ENCODE assay signal across 24 cellular contexts in genomic region chr16:47613251-47613650, GRCh38.
"Had no signal": no experiment of that assay in that cellular context is flagged by ENCODE, and none has a peak within 500 bp of the region (broad histone marks: within the 10 kb centered on the region; RNA-seq: fewer than 3 reads in every experiment).

No MANE protein-coding gene starts in this region.

- H3K27ac ChIP-seq: adrenal gland, ascending aorta, brain microvascular endothelial cell, esophagus muscularis mucosa, hepatocyte, thoracic aorta, upper lobe of left lung, WERI-Rb-1 had no signal

- FAIRE-seq: colon, frontal cortex, TTC549 had no signal

- H3K4me3 Mint-ChIP-seq: central memory CD8-positive, alpha-beta T cell; neural crest cell; T-cell had no signal

- H3K9me3 Mint-ChIP-seq: central memory CD8-positive, alpha-beta T cell had no signal

- H3K27ac Mint-ChIP-seq: progenitor cell of endocrine pancreas, T-cell had no signal

- H3K9me3 ChIP-seq: adrenal gland, ascending aorta, esophagus muscularis mucosa, left lung, thoracic aorta, upper lobe of left lung had no signal

- H3K4me1 ChIP-seq: adrenal gland, ascending aorta, left lung, upper lobe of left lung had no signal

- H3K4me3 ChIP-seq: adrenal gland, ascending aorta, esophagus muscularis mucosa, hepatocyte, left lung, thoracic aorta, upper lobe of left lung had no signal

- H3K27me3 Mint-ChIP-seq: central memory CD8-positive, alpha-beta T cell; progenitor cell of endocrine pancreas; T-cell had no signal

- H3K36me3 ChIP-seq: brain microvascular endothelial cell, left lung, thoracic aorta, WERI-Rb-1 had no signal

- H3K27me3 ChIP-seq: adrenal gland, ascending aorta, brain microvascular endothelial cell, esophagus muscularis mucosa, hepatocyte, left lung, upper lobe of left lung had no signal

- DNase-seq: activated CD4-positive, CD25-positive, alpha-beta regulatory T cell treated with anti-CD3 and anti-CD28 coated beads, Interleukin-2, amount 50 U/mL, for 72 hours; activated gamma-delta T cell treated with Interleukin-2 at 50 U/mL for 16 hours; activated T-cell treated with anti-CD3 and anti-CD28 coated beads, Interleukin-2, amount 50 U/mL, for 1 hour; adrenal gland; brain microvascular endothelial cell; effector memory CD4-positive, alpha-beta T cell; glutamatergic neuron; kidney glomerular epithelial cell; left lung; stimulated activated CD4-positive, alpha-beta T cell treated with anti-CD3 and anti-CD28 coated beads, Interleukin-2, amount 100 ng/mL, for 48 hours; stimulated activated naive CD4-positive, alpha-beta T cell treated with Interleukin-2 at 50 U/mL for 16 hours; T-cell; upper lobe of left lung; WERI-Rb-1 had no signal
